ENCODE assay signal across 20 cellular contexts in the genomic region with DNA sequence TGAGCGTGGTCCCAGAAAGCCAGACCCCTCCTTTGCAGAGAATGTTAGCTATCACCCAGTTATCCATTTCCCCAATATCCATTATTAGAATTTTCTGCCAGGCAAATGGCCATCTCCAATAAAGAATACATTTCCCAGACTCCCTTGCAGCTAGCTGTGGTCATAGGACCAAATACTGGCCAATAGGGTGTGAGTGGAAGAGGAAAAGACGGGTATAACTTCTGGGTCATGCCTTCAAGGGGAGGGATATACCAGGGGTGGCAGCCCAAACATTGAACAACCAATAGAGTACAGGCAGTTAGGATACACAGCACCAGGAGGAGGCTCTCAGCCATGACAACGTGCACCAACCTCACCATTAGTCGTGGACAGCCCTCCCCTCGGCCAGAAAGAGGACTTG. TPM values are rescaled to one million over a fixed set of nuclear protein-coding genes. Genes with fewer than 3 reads are reported as not detected.
DNase-seq lines count a peak whose midpoint lies in the region; ATAC-seq, FAIRE-seq and TF ChIP-seq lines count a peak whose summit lies in the region.
"Had no signal": no experiment of that assay in that cellular context is flagged by ENCODE, and none has a peak within 500 bp of the region (broad histone marks: within the 10 kb centered on the region; RNA-seq: fewer than 3 reads in every experiment).

No MANE protein-coding gene starts in this region.

- H3K9me1 ChIP-seq in K562 (ENCODE audit: control insufficient read depth, insufficient read depth, low read length): no peaks in the 10 kb centered on the region

- DNase-seq in HepG2 (ENCODE audit: low spot score) (no peak), right lobe of liver (no peak), NAMALWA (ENCODE audit: low spot score) (peak; percentile 21), K562 (ENCODE audit: extremely low read depth in 1 of 4, low spot score in 3 of 4) (no peak), KG1 (lab: John Stamatoyannopoulos, UW) (no peak), NCI-H187 (lab: John Stamatoyannopoulos, UW) (no peak), NCI-H2107 (lab: John Stamatoyannopoulos, UW) (no peak)
- DNase-seq: 8988T; CD4-positive, alpha-beta memory T cell; DMS153; DMS79 treated with DMSO at 0.1 percent for 48 hours; GF-D8; H9; IMR-90 had no signal

- FAIRE-seq in HepG2 (lab: Jason Lieb, UNC) (no peak), K562 (lab: Jason Lieb, UNC) (no peak)
- FAIRE-seq: GM19239, H1 had no signal

- peaks cover 10 to 41% of the 10 kb centered on the region in 2 experiments; a peak in 4 of 5 replicates for H3K27me3 ChIP-seq in HepG2 (ENCODE audit: control insufficient read depth in 1 of 2, insufficient read depth in 2 of 2, low read length in 2 of 2)
- peaks cover 0 to 5% of the 10 kb centered on the region in 2 donors for H3K27me3 ChIP-seq in right lobe of liver
- H3K27me3 ChIP-seq in K562 (ENCODE audit: control insufficient read depth in 2 of 2, insufficient read depth in 2 of 2, low read length in 2 of 2): peaks cover 5 to 33% of the 10 kb centered on the region in 2 experiments; a peak in 2 of 5 replicates

- TF ChIP-seq RAD21 in HepG2 (CRISPR knock-in tag; IDR thresholded peaks at IDR 0.05) (no peak), K562 (CRISPR knock-in tag; conservative IDR thresholded peaks at IDR 0.05 in 1 of 2, IDR thresholded peaks at IDR 0.05 in 1 of 2) (no peak)

- no peak overlapping the region for H3K4me3 ChIP-seq in HepG2 (replicated peaks in 1 of 3; ENCODE audit: insufficient read depth in 1 of 3, low read depth in 2 of 3, low read length in 3 of 3)
- H3K4me3 ChIP-seq in right lobe of liver: no peak overlapping the region
- no peak overlapping the region for H3K4me3 ChIP-seq in K562
- H3K4me3 ChIP-seq: BLaER1 had no signal

- H3K9me3 ChIP-seq in HepG2 (ENCODE audit: low read length) (no peaks in the 10 kb centered on the region; the same call in 1 of the 2 replicates), right lobe of liver (no peaks in the 10 kb centered on the region), K562 (replicated peaks; ENCODE audit: control insufficient read depth, insufficient read depth, low read depth, low read length) (no peaks in the 10 kb centered on the region)

- intact Hi-C loops in HepG2 (cut with micrococcal nuclease; ENCODE audit: unreplicated experiment): no loop called here
- intact Hi-C loops in right lobe of liver (cut with DNase I): no loop called here
- intact Hi-C loops in K562 (cut with micrococcal nuclease): no loop called here

- POLR2A ChIA-PET in HepG2 (lab: Yijun Ruan, JAX) (no interaction called here), K562 (lab: Yijun Ruan, JAX) (interaction anchor here (0.9 kb wide), 1 partner anchor 17 kb away, joined by 3 read pairs; no protein-coding TSS in a partner anchor)

- H3K36me3 ChIP-seq in HepG2 (replicated peaks in 1 of 2; ENCODE audit: control insufficient read depth in 1 of 2, insufficient read depth in 2 of 2, low read length in 2 of 2) (no peaks in the 10 kb centered on the region), right lobe of liver (no peaks in the 10 kb centered on the region), K562 (ENCODE audit: control insufficient read depth, insufficient read depth, low read length) (no peaks in the 10 kb centered on the region)
- H3K36me3 ChIP-seq: BLaER1 had no signal

- no peaks in the 10 kb centered on the region for H4K20me1 ChIP-seq in HepG2 (ENCODE audit: insufficient read depth, low read length)
- H4K20me1 ChIP-seq in K562 (replicated peaks; ENCODE audit: control insufficient read depth, insufficient read depth, low read length): no peaks in the 10 kb centered on the region
- H4K20me1 ChIP-seq: BLaER1 had no signal

- 0% methylated on average over 2 of the region's 5 CpGs for WGBS in HepG2 (ENCODE audit: low lambda C conversion rate)
- WGBS in right lobe of liver (ENCODE audit: insufficient coverage, low coverage, low lambda C conversion rate, missing lambda C conversion rate): 37% methylated on average over 2 of the region's 5 CpGs
- 0% methylated on average over 5 of the region's 5 CpGs for WGBS in K562 (ENCODE audit: insufficient coverage, low coverage, missing lambda C conversion rate)

- TF ChIP-seq EP300 in HepG2 (IDR thresholded peaks at IDR 0.05; ENCODE audit: low read depth in 2 of 2, low read length in 2 of 2) (no peak), HepG2 (CRISPR knock-in tag; IDR thresholded peaks at IDR 0.05; ENCODE audit: borderline replicate concordance) (no peak), K562 (IDR thresholded peaks at IDR 0.05; ENCODE audit: low read length) (no peak)

- H3K27ac ChIP-seq in HepG2 (ENCODE audit: extremely low read length, insufficient read depth, low read length) (no peak overlapping the region), right lobe of liver (no peak overlapping the region), K562 (ENCODE audit: extremely low read depth, low read depth, low read length) (no peak overlapping the region)
- H3K27ac ChIP-seq: BLaER1 had no signal

- TF ChIP-seq CTCF in HepG2 (CRISPR knock-in tag; IDR thresholded peaks at IDR 0.05): no peak
- no peak for TF ChIP-seq CTCF in right lobe of liver (IDR thresholded peaks at IDR 0.05)
- no peak for TF ChIP-seq CTCF in K562 (IDR thresholded peaks at IDR 0.05 in 2 of 3, conservative IDR thresholded peaks at IDR 0.05 in 1 of 3; ENCODE audit: insufficient read depth in 2 of 3, low read depth in 1 of 3, low read length in 3 of 3)

- H3K4me1 ChIP-seq in HepG2 (ENCODE audit: insufficient read depth, low read length) (no peaks in the 10 kb centered on the region), right lobe of liver (no peaks in the 10 kb centered on the region), K562 (replicated peaks in 1 of 2; ENCODE audit: control insufficient read depth in 2 of 2, insufficient read depth in 2 of 2, low read length in 2 of 2) (no peaks in the 10 kb centered on the region)
- H3K4me1 ChIP-seq: BLaER1 had no signal

- no peaks in the 10 kb centered on the region for H3K79me2 ChIP-seq in HepG2 (ENCODE audit: insufficient read depth, low read length)
- H3K79me2 ChIP-seq in K562 (ENCODE audit: control insufficient read depth, insufficient read depth, low read length): no peaks in the 10 kb centered on the region

- no TSS peak for BruUV-seq in HepG2 (replicated peaks; lab: Mats Ljungman, UMichigan)
- no TSS peak for BruUV-seq in K562 (replicated peaks; lab: Mats Ljungman, UMichigan)

- TF ChIP-seq POLR2A in HepG2 (IDR thresholded peaks at IDR 0.05; ENCODE audit: insufficient read depth in 1 of 2, low read depth in 2 of 2, low read length in 2 of 2) (no peak), right lobe of liver (IDR thresholded peaks at IDR 0.05) (no peak), K562 (conservative IDR thresholded peaks at IDR 0.05) (no peak)

- in situ Hi-C loops in HepG2 (cut with HindIII; ENCODE audit: extremely low pct_ligation_motif_present, low pct_unique_long_range_greater_than_20kb) (no loop called here), K562 (cut with MboI) (no loop called here)

- no peak overlapping the region for H3K4me2 ChIP-seq in HepG2 (ENCODE audit: low read depth, low read length)
- no peak overlapping the region for H3K4me2 ChIP-seq in K562 (ENCODE audit: insufficient read depth, low read length)
- H3K4me2 ChIP-seq: BLaER1 had no signal

- ATAC-seq in HepG2 (no peak), right lobe of liver (no peak), K562 (no peak)

- H3K9ac ChIP-seq in HepG2 (ENCODE audit: insufficient read depth, low read depth, low read length) (no peak overlapping the region), K562 (ENCODE audit: insufficient read depth in 1 of 2, low read depth in 2 of 2, low read length in 2 of 2) (no peak overlapping the region)
- H3K9ac ChIP-seq: BLaER1 had no signal

- CTCF ChIA-PET in HepG2 (lab: Yijun Ruan, JAX; ENCODE audit: low intra/inter-chr PET ratio, low total read pairs): no interaction called here
- CTCF ChIA-PET in K562 (lab: Yijun Ruan, JAX; ENCODE audit: low intra/inter-chr PET ratio): no interaction called here

- H2AFZ ChIP-seq in HepG2 (ENCODE audit: low read length) (no peak overlapping the region), K562 (ENCODE audit: low read depth, low read length) (no peak overlapping the region)

RNA-seq across cellular contexts. Expression of gene FOXF1, which starts 26.1 kb away (rescaled TPM):
- total RNA-seq in HepG2 (2016; rRNA removed; fragmentation: Illumina TruSeq; extraction: Trizol) (not detected in 2 replicates), right lobe of liver (1 to 10 TPM in 5 of 6 experiments, under 1 TPM in 1; 0.58 to 1.6 (median 1.2) TPM), K562 (2014; rRNA removed) (not detected in 2 replicates), K562 (2014; rRNA removed; fragmentation: Illumina TruSeq; extraction: Trizol) (not detected in 2 replicates), K562 (2015; rRNA removed; fragmentation: Illumina TruSeq; extraction: Trizol) (not detected in 2 replicates), K562 (2021) (0.04 TPM in 1 of 2 replicates, not detected in the other)
- not detected in 2 replicates for total RNA-seq in HepG2 (2016; cell fraction: cytosol; rRNA removed; fragmentation: Illumina TruSeq; extraction: Trizol; ENCODE audit: low read depth)
- not detected in 2 replicates for total RNA-seq in HepG2 (2016; cell fraction: insoluble cytoplasmic fraction; rRNA removed; fragmentation: Illumina TruSeq; extraction: Trizol)
- not detected in 2 replicates for total RNA-seq in HepG2 (2016; cell fraction: membrane; rRNA removed; fragmentation: Illumina TruSeq; extraction: Trizol)
- not detected in 2 replicates for total RNA-seq in HepG2 (2016; cell fraction: nucleus; rRNA removed; fragmentation: Illumina TruSeq; extraction: Trizol)
- polyA plus RNA-seq in HepG2 (2011; rRNA removed) (not detected in 2 replicates), K562 (2011; rRNA removed) (not detected in 2 replicates), K562 (2014; fragmentation: Illumina TruSeq; extraction: Trizol) (not detected in 2 replicates), K562 (2014; fragmentation: Nextera tagmentation; extraction: Ambion mirVana) (not detected), K562 (2014; rRNA removed) (not detected in 2 replicates)
- not detected in 2 replicates for polyA plus RNA-seq in HepG2 (2011; cell fraction: cytosol; rRNA removed)
- not detected in 2 replicates for polyA plus RNA-seq in HepG2 (2011; cell fraction: nucleus; rRNA removed)
- not detected in 2 replicates for polyA plus RNA-seq in HepG2 (2012)
- polyA plus RNA-seq in HepG2 (2016; cell fraction: cytosol; fragmentation: Illumina TruSeq; extraction: Trizol; ENCODE audit: low read depth): not detected in 2 replicates
- polyA plus RNA-seq in HepG2 (2016; cell fraction: insoluble cytoplasmic fraction; fragmentation: Illumina TruSeq; extraction: Trizol; ENCODE audit: low read depth): not detected in 2 replicates
- not detected in 2 replicates for polyA plus RNA-seq in HepG2 (2016; cell fraction: membrane; fragmentation: Illumina TruSeq; extraction: Trizol; ENCODE audit: low read depth)
- not detected in 2 replicates for polyA plus RNA-seq in HepG2 (2016; cell fraction: nucleus; fragmentation: Illumina TruSeq; extraction: Trizol; ENCODE audit: insufficient read depth, low read depth)
- polyA minus RNA-seq in HepG2 (2011; rRNA and poly(A)+ RNA removed; ENCODE audit: low replicate concordance): 5.0 TPM in 1 of 2 replicates, not detected in the other
- not detected in 2 replicates for polyA minus RNA-seq in HepG2 (2011; cell fraction: cytosol; rRNA and poly(A)+ RNA removed)
- polyA minus RNA-seq in HepG2 (2011; cell fraction: nucleus; rRNA and poly(A)+ RNA removed): not detected in 2 replicates
- not detected in 2 replicates for total RNA-seq in K562 (2011; cell fraction: chromatin; rRNA removed; ENCODE audit: low replicate concordance)
- not detected in 2 replicates for total RNA-seq in K562 (2011; cell fraction: nucleolus; rRNA removed)
- total RNA-seq in K562 (2011; cell fraction: nucleoplasm; rRNA removed): not detected in 2 replicates
- not detected in 2 replicates for polyA plus RNA-seq in K562 (2011; cell fraction: cytosol; rRNA removed)
- polyA plus RNA-seq in K562 (2011; cell fraction: nucleus; rRNA removed): not detected in 2 replicates
- polyA plus RNA-seq in K562 (2012): not detected in 2 replicates
- polyA minus RNA-seq in K562 (2011; rRNA and poly(A)+ RNA removed): not detected in 2 replicates
- not detected in 2 replicates for polyA minus RNA-seq in K562 (2011; cell fraction: cytosol; rRNA and poly(A)+ RNA removed)
- polyA minus RNA-seq in K562 (2011; cell fraction: nucleus; rRNA and poly(A)+ RNA removed): not detected in 2 replicates
- total RNA-seq: A673; CD4-positive, alpha-beta memory T cell; H1; H9; HT-29 had no signal
- polyA plus RNA-seq: CD14-positive monocyte; CD4-positive, alpha-beta memory T cell had no signal

Comparison
In these comparisons a context has a peak if more than half of its experiments do, and no peak if none do; other contexts are left out.
1. Of the 241 proteins assayed by ChIP-seq in both HepG2 and K562: peak only in HepG2: none; only in K562: none; in both: NFYB; in neither: 238; mixed calls (peak in some experiments, not most) for 2.